ENCODE assay signal across 39 cellular contexts in genomic region chr11:70807195-70807543, GRCh38.
"Had no signal": no experiment of that assay in that cellular context is flagged by ENCODE, and none has a peak within 500 bp of the region (broad histone marks: within the 10 kb centered on the region; RNA-seq: fewer than 3 reads in every experiment).

No MANE protein-coding gene starts in this region.

- H3K4me1 Mint-ChIP-seq: activated CD4-positive, alpha-beta memory T cell treated with anti-CD3 and anti-CD28 coated beads, Interleukin-2, amount 10 ng/mL, durations not matched to agents 7 days and 5 days; activated CD4-positive, alpha-beta T cell treated with anti-CD3 and anti-CD28 coated beads for 36 hours; activated CD4-positive, alpha-beta T cell treated with anti-CD3 and anti-CD28 coated beads, Interleukin-2, amount 10 ng/mL, durations not matched to agents 7 days and 5 days; activated CD8-positive, alpha-beta memory T cell treated with anti-CD3 and anti-CD28 coated beads, Interleukin-2, amount 10 ng/mL, durations not matched to agents 7 days and 5 days; activated naive CD4-positive, alpha-beta T cell treated with anti-CD3 and anti-CD28 coated beads, Interleukin-2, amount 10 ng/mL, durations not matched to agents 7 days and 5 days; activated naive CD8-positive, alpha-beta T cell treated with anti-CD3 and anti-CD28 coated beads, Interleukin-2, amount 10 ng/mL, durations not matched to agents 7 days and 5 days; activated naive CD8-positive, alpha-beta T cell treated with anti-CD3 and anti-CD28 coated beads, Interleukin-2, amount 50 U/mL, for 24 hours; central memory CD8-positive, alpha-beta T cell; WTC11 had no signal

- FAIRE-seq: bronchial epithelial cell, TTC549 had no signal

- H3K9me3 ChIP-seq: ascending aorta had no signal

- H3K27ac ChIP-seq: ascending aorta, cardiac muscle cell, VCaP had no signal

- H3K36me3 ChIP-seq: ascending aorta, cardiac muscle cell had no signal

- H3K4me1 ChIP-seq: ascending aorta had no signal

- H3K27me3 ChIP-seq: ascending aorta, cardiac muscle cell had no signal

- DNase-seq: activated CD4-positive, alpha-beta memory T cell treated with anti-CD3 and anti-CD28 coated beads, Interleukin-2, amount 10 ng/mL, durations not matched to agents 7 days and 5 days; activated CD4-positive, alpha-beta T cell treated with anti-CD3 and anti-CD28 coated beads for 1 hour; activated CD4-positive, alpha-beta T cell treated with anti-CD3 and anti-CD28 coated beads for 36 hours; activated CD4-positive, alpha-beta T cell treated with anti-CD3 and anti-CD28 coated beads for 48 hours; activated CD4-positive, alpha-beta T cell treated with anti-CD3 and anti-CD28 coated beads, Interleukin-2, amount 10 ng/mL, durations not matched to agents 7 days and 5 days; activated CD4-positive, alpha-beta T cell treated with anti-CD3 and anti-CD28 coated beads, Interleukin-2, amount 50 U/mL, for 48 hours; activated CD4-positive, CD25-positive, alpha-beta regulatory T cell; activated CD8-positive, alpha-beta memory T cell treated with anti-CD3 and anti-CD28 coated beads for 24 hours; activated CD8-positive, alpha-beta memory T cell treated with anti-CD3 and anti-CD28 coated beads, Interleukin-2, amount 10 ng/mL, durations not matched to agents 7 days and 5 days; activated CD8-positive, alpha-beta memory T cell treated with anti-CD3 and anti-CD28 coated beads, Interleukin-2, amount 50 U/mL, for 48 hours; activated CD8-positive, alpha-beta T cell treated with anti-CD3 and anti-CD28 coated beads, Interleukin-2, amount 10 ng/mL, durations not matched to agents 7 days and 5 days; activated effector memory CD4-positive, alpha-beta T cell treated with Interleukin-2 at 50 U/mL for 16 hours; activated gamma-delta T cell; activated naive CD4-positive, alpha-beta T cell treated with anti-CD3 and anti-CD28 coated beads, Interleukin-2, amount 10 ng/mL, durations not matched to agents 7 days and 5 days; activated naive CD4-positive, alpha-beta T cell treated with Interleukin-2 at 50 U/mL for 16 hours; activated naive CD8-positive, alpha-beta T cell treated with anti-CD3 and anti-CD28 coated beads, Interleukin-2, amount 10 ng/mL, durations not matched to agents 7 days and 5 days; activated naive CD8-positive, alpha-beta T cell treated with anti-CD3 and anti-CD28 coated beads, Interleukin-2, amount 50 U/mL, for 24 hours; activated T-cell treated with anti-CD3 and anti-CD28 coated beads, Interleukin-2, amount 50 U/mL, for 24 hours; activated T-cell treated with anti-CD3 and anti-CD28 coated beads, Interleukin-2, amount 50 U/mL, for 48 hours; amygdala; anterior cingulate cortex; caudate nucleus; cerebellar nuclear complex; T-cell; T-helper 2 cell; T-helper 9 cell had no signal

- H3K4me3 ChIP-seq: ascending aorta, cardiac muscle cell had no signal

- H3K27me3 Mint-ChIP-seq: activated CD4-positive, alpha-beta memory T cell treated with anti-CD3 and anti-CD28 coated beads, Interleukin-2, amount 10 ng/mL, durations not matched to agents 7 days and 5 days; activated CD4-positive, alpha-beta T cell treated with anti-CD3 and anti-CD28 coated beads, Interleukin-2, amount 10 ng/mL, durations not matched to agents 7 days and 5 days; activated CD8-positive, alpha-beta memory T cell treated with anti-CD3 and anti-CD28 coated beads, Interleukin-2, amount 10 ng/mL, durations not matched to agents 7 days and 5 days had no signal

- H3K36me3 Mint-ChIP-seq: activated CD8-positive, alpha-beta memory T cell treated with anti-CD3 and anti-CD28 coated beads, Interleukin-2, amount 10 ng/mL, durations not matched to agents 7 days and 5 days; activated naive CD4-positive, alpha-beta T cell treated with anti-CD3 and anti-CD28 coated beads, Interleukin-2, amount 10 ng/mL, durations not matched to agents 7 days and 5 days; activated naive CD4-positive, alpha-beta T cell treated with anti-CD3 and anti-CD28 coated beads, Interleukin-2, amount 50 U/mL, for 24 hours; activated naive CD8-positive, alpha-beta T cell; activated naive CD8-positive, alpha-beta T cell treated with anti-CD3 and anti-CD28 coated beads, Interleukin-2, amount 10 ng/mL, durations not matched to agents 7 days and 5 days; T-cell had no signal

- H3K27ac Mint-ChIP-seq: activated CD4-positive, alpha-beta memory T cell treated with anti-CD3 and anti-CD28 coated beads, Interleukin-2, amount 10 ng/mL, durations not matched to agents 7 days and 5 days; activated CD4-positive, alpha-beta T cell treated with anti-CD3 and anti-CD28 coated beads for 36 hours; activated CD4-positive, alpha-beta T cell treated with anti-CD3 and anti-CD28 coated beads, Interleukin-2, amount 10 ng/mL, durations not matched to agents 7 days and 5 days; activated CD8-positive, alpha-beta memory T cell treated with anti-CD3 and anti-CD28 coated beads, Interleukin-2, amount 10 ng/mL, durations not matched to agents 7 days and 5 days; activated CD8-positive, alpha-beta T cell treated with anti-CD3 and anti-CD28 coated beads, Interleukin-2, amount 10 ng/mL, durations not matched to agents 7 days and 5 days; activated naive CD4-positive, alpha-beta T cell treated with anti-CD3 and anti-CD28 coated beads, Interleukin-2, amount 10 ng/mL, durations not matched to agents 7 days and 5 days; activated naive CD4-positive, alpha-beta T cell treated with anti-CD3 and anti-CD28 coated beads, Interleukin-2, amount 50 U/mL, for 24 hours; activated naive CD8-positive, alpha-beta T cell; activated naive CD8-positive, alpha-beta T cell treated with anti-CD3 and anti-CD28 coated beads, Interleukin-2, amount 10 ng/mL, durations not matched to agents 7 days and 5 days; activated naive CD8-positive, alpha-beta T cell treated with anti-CD3 and anti-CD28 coated beads, Interleukin-2, amount 50 U/mL, for 24 hours; activated T-cell treated with anti-CD3 and anti-CD28 coated beads, Interleukin-2, amount 50 U/mL, for 24 hours; activated T-helper 2 cell treated with anti-CD3 and anti-CD28 coated beads, Interferon-gamma antibody, Interleukin-2, Interleukin-4, amounts not matched to agents 10 μg/mL and 5 μg/mL and 100 μg/mL, durations not matched to agents 14 hours and 24 hours and 36 hours; brain; T-cell; T-helper 2 cell treated with Interferon-gamma antibody and Interleukin-4, amounts not matched to agents 5 μg/mL and 100 μg/mL, for 36 hours; WTC11 had no signal

- ATAC-seq: activated CD4-positive, alpha-beta T cell treated with anti-CD3 and anti-CD28 coated beads for 36 hours; activated CD4-positive, CD25-positive, alpha-beta regulatory T cell treated with anti-CD3 and anti-CD28 coated beads, Interleukin-2, amount 50 U/mL, for 24 hours; activated CD8-positive, alpha-beta memory T cell treated with anti-CD3 and anti-CD28 coated beads, Interleukin-2, amount 10 ng/mL, durations not matched to agents 7 days and 5 days; activated CD8-positive, alpha-beta T cell treated with anti-CD3 and anti-CD28 coated beads, Interleukin-2, amount 10 ng/mL, durations not matched to agents 7 days and 5 days; activated naive CD8-positive, alpha-beta T cell treated with anti-CD3 and anti-CD28 coated beads, Interleukin-2, amount 50 U/mL, for 24 hours; T-cell; WTC11 had no signal

- H3K4me3 Mint-ChIP-seq: activated CD4-positive, alpha-beta memory T cell treated with anti-CD3 and anti-CD28 coated beads, Interleukin-2, amount 10 ng/mL, durations not matched to agents 7 days and 5 days; activated CD4-positive, alpha-beta T cell treated with anti-CD3 and anti-CD28 coated beads for 36 hours; activated CD4-positive, alpha-beta T cell treated with anti-CD3 and anti-CD28 coated beads, Interleukin-2, amount 10 ng/mL, durations not matched to agents 7 days and 5 days; activated CD8-positive, alpha-beta memory T cell treated with anti-CD3 and anti-CD28 coated beads, Interleukin-2, amount 10 ng/mL, durations not matched to agents 7 days and 5 days; activated CD8-positive, alpha-beta T cell treated with anti-CD3 and anti-CD28 coated beads, Interleukin-2, amount 10 ng/mL, durations not matched to agents 7 days and 5 days; activated naive CD4-positive, alpha-beta T cell treated with anti-CD3 and anti-CD28 coated beads, Interleukin-2, amount 10 ng/mL, durations not matched to agents 7 days and 5 days; activated naive CD4-positive, alpha-beta T cell treated with anti-CD3 and anti-CD28 coated beads, Interleukin-2, amount 50 U/mL, for 24 hours; activated naive CD8-positive, alpha-beta T cell; activated naive CD8-positive, alpha-beta T cell treated with anti-CD3 and anti-CD28 coated beads, Interleukin-2, amount 10 ng/mL, durations not matched to agents 7 days and 5 days; activated naive CD8-positive, alpha-beta T cell treated with anti-CD3 and anti-CD28 coated beads, Interleukin-2, amount 50 U/mL, for 24 hours; activated T-cell treated with anti-CD3 and anti-CD28 coated beads, Interleukin-2, amount 50 U/mL, for 24 hours; brain; central memory CD8-positive, alpha-beta T cell; T-cell; T-helper 2 cell treated with Interferon-gamma antibody and Interleukin-4, amounts not matched to agents 5 μg/mL and 100 μg/mL, for 36 hours; WTC11 had no signal
